11 cellular contexts compared by ENCODE assay signal in genomic region chr20:54078296-54078695, GRCh38. TPM values are rescaled to one million over a fixed set of nuclear protein-coding genes. Genes with fewer than 3 reads are reported as not detected.
DNase-seq lines count a peak whose midpoint lies in the region; ATAC-seq and TF ChIP-seq lines count a peak whose summit lies in the region.
"Had no signal": no experiment of that assay in that cellular context is flagged by ENCODE, and none has a peak within 500 bp of the region (broad histone marks: within the 10 kb centered on the region; RNA-seq: fewer than 3 reads in every experiment).

No MANE protein-coding gene starts in this region.

- peak overlapping the region; percentile 45 for H3K4me3 Mint-ChIP-seq in activated CD8-positive, alpha-beta T cell treated with anti-CD3 and anti-CD28 coated beads for 36 hours
- H3K4me3 Mint-ChIP-seq in type B pancreatic cell, result no peak overlapping the region
- H3K4me3 Mint-ChIP-seq in progenitor cell of endocrine pancreas (ENCODE audit: low read depth), result no peak overlapping the region

- H3K9me3 Mint-ChIP-seq in activated CD8-positive, alpha-beta T cell treated with anti-CD3 and anti-CD28 coated beads for 36 hours, result peaks cover 3% of the 10 kb centered on the region
- H3K9me3 Mint-ChIP-seq in type B pancreatic cell (peaks cover 5% of the 10 kb centered on the region), progenitor cell of endocrine pancreas (ENCODE audit: low read depth) (no peaks in the 10 kb centered on the region)

- CTCF ChIA-PET in activated CD8-positive, alpha-beta T cell treated with anti-CD3 and anti-CD28 coated beads for 36 hours (lab: Charles Lee), result interaction anchor here (0.9 to 3.0 kb wide), 4 partner anchors 9 to 122 kb away, joined by 3 to 12 read pairs (median 5); no protein-coding TSS in a partner anchor

- no peaks in the 10 kb centered on the region for H3K27me3 Mint-ChIP-seq in activated CD8-positive, alpha-beta T cell treated with anti-CD3 and anti-CD28 coated beads for 36 hours
- no peaks in the 10 kb centered on the region for H3K27me3 Mint-ChIP-seq in type B pancreatic cell
- H3K27me3 Mint-ChIP-seq in progenitor cell of endocrine pancreas, result no peaks in the 10 kb centered on the region

- peaks cover 7% of the 10 kb centered on the region for H3K36me3 Mint-ChIP-seq in activated CD8-positive, alpha-beta T cell treated with anti-CD3 and anti-CD28 coated beads for 36 hours (ENCODE audit: low read depth)
- no peaks in the 10 kb centered on the region for H3K36me3 Mint-ChIP-seq in type B pancreatic cell
- no peaks in the 10 kb centered on the region for H3K36me3 Mint-ChIP-seq in progenitor cell of endocrine pancreas (ENCODE audit: insufficient read depth)

- TF ChIP-seq CTCF in activated CD8-positive, alpha-beta T cell treated with anti-CD3 and anti-CD28 coated beads for 36 hours (IDR thresholded peaks at IDR 0.05), result no peak
- TF ChIP-seq CTCF in type B pancreatic cell (conservative IDR thresholded peaks at IDR 0.05), result no peak
- no peak for TF ChIP-seq CTCF in progenitor cell of endocrine pancreas (IDR thresholded peaks at IDR 0.05; ENCODE audit: unreplicated experiment)

- POLR2A ChIA-PET in activated CD8-positive, alpha-beta T cell treated with anti-CD3 and anti-CD28 coated beads for 36 hours (lab: Charles Lee), result interaction anchor here (0.7 kb wide), 1 partner anchor 715 kb away, joined by 3 read pairs; no protein-coding TSS in a partner anchor

- H3K27ac Mint-ChIP-seq in activated CD8-positive, alpha-beta T cell treated with anti-CD3 and anti-CD28 coated beads for 36 hours, result peak overlapping the region; percentile 84
- H3K27ac Mint-ChIP-seq in type B pancreatic cell, result no peak overlapping the region
- no peak overlapping the region for H3K27ac Mint-ChIP-seq in progenitor cell of endocrine pancreas

- ATAC-seq in HG03354 (IDR thresholded peaks at IDR 0.05; ENCODE audit: poor library complexity, severe bottlenecking, unreplicated experiment), result peak; percentile 75
- peak; percentile 62 for ATAC-seq in activated CD8-positive, alpha-beta T cell treated with anti-CD3 and anti-CD28 coated beads for 36 hours
- ATAC-seq in GM18517 (IDR thresholded peaks at IDR 0.05; ENCODE audit: unreplicated experiment), result no peak
- ATAC-seq in Right ventricle myocardium inferior, result no peak

- H3K4me1 Mint-ChIP-seq in activated CD8-positive, alpha-beta T cell treated with anti-CD3 and anti-CD28 coated beads for 36 hours (ENCODE audit: low read depth), result peaks cover 17% of the 10 kb centered on the region
- H3K4me1 Mint-ChIP-seq in type B pancreatic cell (ENCODE audit: unreplicated experiment) (peaks cover 10% of the 10 kb centered on the region), progenitor cell of endocrine pancreas (ENCODE audit: low read depth) (peaks cover 4% of the 10 kb centered on the region)

- intact Hi-C loops in activated CD8-positive, alpha-beta T cell treated with anti-CD3 and anti-CD28 coated beads for 36 hours (cut with micrococcal nuclease), result no loop called here
- intact Hi-C loops in Right ventricle myocardium inferior (cut with DNase I), result no loop called here

- peak; percentile 12 for DNase-seq in activated gamma-delta T cell treated with Interleukin-2 at 50 U/mL for 16 hours
- DNase-seq in activated gamma-delta T cell (lab: John Stamatoyannopoulos, UW), result no peak
- peak; percentile 57 for DNase-seq in activated CD8-positive, alpha-beta T cell treated with anti-CD3 and anti-CD28 coated beads for 36 hours
- DNase-seq in Right ventricle myocardium inferior (ENCODE audit: missing footprints), result no peak
- no peak for DNase-seq in type B pancreatic cell (ENCODE audit: extremely low spot score, unreplicated experiment)
- DNase-seq in progenitor cell of endocrine pancreas (ENCODE audit: low spot score, unreplicated experiment), result no peak
- DNase-seq: SHP77 treated with DMSO at 0.1 percent for 48 hours had no signal

RNA-seq across cellular contexts. Expression of gene BCAS1, which starts 7.9 kb away (rescaled TPM):
- under 1 TPM in 1 of 2 experiments, not detected in 1; 0.09 TPM for total RNA-seq in activated CD8-positive, alpha-beta T cell treated with anti-CD3 and anti-CD28 coated beads for 36 hours
- total RNA-seq in Right ventricle myocardium inferior (not detected), type B pancreatic cell (ENCODE audit: low replicate concordance) (10.7 and 43.3 TPM in 2 replicates), progenitor cell of endocrine pancreas (0.81 and 1.00 TPM in 2 replicates)
- total RNA-seq: chondrocyte, lung microvascular endothelial cell had no signal

Comparison
In these comparisons a context has a peak if more than half of its experiments do, and no peak if none do; other contexts are left out.
1. DNase-seq: peak in activated gamma-delta T cell treated with Interleukin-2 at 50 U/mL for 16 hours (single experiment) and activated CD8-positive, alpha-beta T cell treated with anti-CD3 and anti-CD28 coated beads for 36 hours (single experiment); none in activated gamma-delta T cell (single experiment), Right ventricle myocardium inferior (single experiment), type B pancreatic cell (single experiment) and progenitor cell of endocrine pancreas (single experiment).
2. ATAC-seq: peak in HG03354 (single experiment) and activated CD8-positive, alpha-beta T cell treated with anti-CD3 and anti-CD28 coated beads for 36 hours (single experiment); none in GM18517 (single experiment) and Right ventricle myocardium inferior (single experiment).